ENCODE assay signal across 11 cellular contexts in the genomic region with DNA sequence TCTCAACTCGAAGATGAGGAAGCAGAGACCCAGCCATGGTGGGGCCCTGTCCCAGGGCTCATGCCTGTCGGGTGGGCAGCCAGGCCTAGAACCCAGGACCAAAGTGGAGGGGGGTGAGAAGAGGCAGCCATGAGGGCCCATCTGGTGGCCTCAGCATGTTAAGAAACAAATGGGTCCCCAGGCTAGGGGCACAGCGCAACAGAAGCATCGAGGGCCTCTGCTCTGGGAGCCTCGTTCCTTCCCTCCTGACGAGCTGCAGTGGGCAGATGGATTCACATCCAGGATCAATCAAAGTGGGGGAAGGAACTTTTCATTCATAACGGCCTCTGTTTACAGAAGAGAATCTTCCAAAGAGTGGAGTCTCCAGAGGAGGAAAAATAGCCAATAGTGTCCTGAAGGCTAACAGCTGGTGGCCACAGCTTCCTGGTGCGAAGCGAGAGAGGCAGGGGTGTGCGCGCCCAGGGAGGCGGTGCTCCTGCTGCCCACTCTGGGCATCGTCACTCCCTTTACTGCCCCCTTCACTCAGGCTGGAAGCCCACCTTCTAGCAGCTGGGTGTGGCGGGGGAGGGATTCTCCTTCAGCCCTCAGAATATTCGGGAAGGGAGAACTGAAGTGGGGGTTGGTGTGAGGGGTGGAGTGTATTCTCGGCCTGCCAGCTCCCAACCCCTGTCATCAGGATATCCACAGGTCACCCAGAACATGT. TPM values are rescaled to one million over a fixed set of nuclear protein-coding genes. Genes with fewer than 3 reads are reported as not detected.
DNase-seq lines count a peak whose midpoint lies in the region; ATAC-seq and TF ChIP-seq lines count a peak whose summit lies in the region.
"Had no signal": no experiment of that assay in that cellular context is flagged by ENCODE, and none has a peak within 500 bp of the region (broad histone marks: within the 10 kb centered on the region; RNA-seq: fewer than 3 reads in every experiment).

No MANE protein-coding gene starts in this region.

- TF ChIP-seq CTCF in breast epithelium (IDR thresholded peaks at IDR 0.05) (no peak), MCF 10A (IDR thresholded peaks at IDR 0.05; ENCODE audit: unreplicated experiment) (no peak), upper lobe of right lung (IDR thresholded peaks at IDR 0.05) (no peak), WERI-Rb-1 (IDR thresholded peaks at IDR 0.05; ENCODE audit: low read depth, low read length) (no peak)

- H3K4me3 ChIP-seq in breast epithelium (peak overlapping the region in 1 of 3 donors; percentile 21), duodenal mucosa (ENCODE audit: low read depth in 1 of 2, low read length in 2 of 2) (no peak overlapping the region), upper lobe of right lung (no peak overlapping the region), WERI-Rb-1 (ENCODE audit: low read depth, low read length) (no peak overlapping the region)

- H3K9me3 ChIP-seq in breast epithelium (no peaks in the 10 kb centered on the region), duodenal mucosa (ENCODE audit: control insufficient read depth in 1 of 2, low read length in 2 of 2) (no peaks in the 10 kb centered on the region), upper lobe of right lung (no peaks in the 10 kb centered on the region), WERI-Rb-1 (ENCODE audit: severe bottlenecking) (no peaks in the 10 kb centered on the region)

- peak overlapping the region; percentile 95 to 97 for H3K27ac ChIP-seq in breast epithelium
- H3K27ac ChIP-seq in duodenal mucosa (ENCODE audit: low read depth, low read length), result peak overlapping the region; percentile 70
- peak overlapping the region; percentile 78 for H3K27ac ChIP-seq in upper lobe of right lung
- no peak overlapping the region for H3K27ac ChIP-seq in WERI-Rb-1

- H3K36me3 Mint-ChIP-seq in MCF 10A (ENCODE audit: insufficient read depth, unreplicated experiment), result no peaks in the 10 kb centered on the region
- no peaks in the 10 kb centered on the region for H3K36me3 Mint-ChIP-seq in natural killer cell treated with Interleukin-12 subunit alpha and Interleukin-12 subunit beta and Interleukin-15 and Interleukin-18, amount 100 ng/mL, for 72 hours

- intact Hi-C loops in breast epithelium (cut with DNase I; ENCODE audit: low total_unique reads) (no loop called here), MCF 10A (cut with micrococcal nuclease) (no loop called here), upper lobe of right lung (cut with DNase I) (no loop called here)

- no peak overlapping the region for H3K27ac Mint-ChIP-seq in MCF 10A (ENCODE audit: low read depth, unreplicated experiment)
- peak overlapping the region; percentile 70 to 75 for H3K27ac Mint-ChIP-seq in natural killer cell treated with Interleukin-12 subunit alpha and Interleukin-12 subunit beta and Interleukin-15 and Interleukin-18, amount 100 ng/mL, for 72 hours

- DNase-seq in breast epithelium (ENCODE audit: low spot score in 2 of 2), result no peak
- no peak for DNase-seq in MCF 10A (ENCODE audit: unreplicated experiment)
- DNase-seq in natural killer cell treated with Interleukin-12 subunit alpha and Interleukin-12 subunit beta and Interleukin-15 and Interleukin-18, amount 100 ng/mL, for 72 hours (ENCODE audit: low spot score), result peak; percentile 46
- DNase-seq in upper lobe of right lung, result peak; percentile 53
- no peak for DNase-seq in WERI-Rb-1
- no peak for DNase-seq in mucosa of gallbladder (ENCODE audit: low spot score)
- DNase-seq: AML-193 had no signal

- H3K9ac ChIP-seq in duodenal mucosa (ENCODE audit: low read depth in 1 of 2, low read length in 2 of 2), result no peak overlapping the region

- CTCF ChIA-PET in MCF 10A (lab: Yijun Ruan, JAX), result interaction anchor here (1.0 kb wide), 1 partner anchor 145 kb away, joined by 3 read pairs; no protein-coding TSS in a partner anchor

- TF ChIP-seq POLR2A in breast epithelium (IDR thresholded peaks at IDR 0.05), result no peak

- peaks cover 10 to 32% of the 10 kb centered on the region in 2 donors for H3K4me1 ChIP-seq in breast epithelium
- H3K4me1 ChIP-seq in duodenal mucosa (ENCODE audit: control insufficient read depth in 1 of 2, insufficient read depth in 2 of 2, low read length in 2 of 2), result peaks cover 51 to 64% of the 10 kb centered on the region in 2 donors
- peaks cover 63% of the 10 kb centered on the region for H3K4me1 ChIP-seq in upper lobe of right lung

- no peaks in the 10 kb centered on the region for H3K27me3 ChIP-seq in breast epithelium
- H3K27me3 ChIP-seq in duodenal mucosa (ENCODE audit: control insufficient read depth in 1 of 2, insufficient read depth in 2 of 2, low read length in 2 of 2), result peaks cover 2 to 4% of the 10 kb centered on the region in 2 donors
- H3K27me3 ChIP-seq in upper lobe of right lung, result no peaks in the 10 kb centered on the region
- H3K27me3 ChIP-seq in WERI-Rb-1 (ENCODE audit: insufficient read depth, low read depth, severe bottlenecking), result no peaks in the 10 kb centered on the region

- no peaks in the 10 kb centered on the region for H3K9me3 Mint-ChIP-seq in MCF 10A (ENCODE audit: unreplicated experiment)
- no peaks in the 10 kb centered on the region for H3K9me3 Mint-ChIP-seq in natural killer cell treated with Interleukin-12 subunit alpha and Interleukin-12 subunit beta and Interleukin-15 and Interleukin-18, amount 100 ng/mL, for 72 hours

- H3K4me3 Mint-ChIP-seq in MCF 10A (ENCODE audit: unreplicated experiment), result no peak overlapping the region
- H3K4me3 Mint-ChIP-seq in natural killer cell treated with Interleukin-12 subunit alpha and Interleukin-12 subunit beta and Interleukin-15 and Interleukin-18, amount 100 ng/mL, for 72 hours, result no peak overlapping the region

- no peaks in the 10 kb centered on the region for H3K36me3 ChIP-seq in breast epithelium
- peaks cover 6 to 8% of the 10 kb centered on the region in 2 donors for H3K36me3 ChIP-seq in duodenal mucosa (ENCODE audit: control insufficient read depth in 1 of 2, insufficient read depth in 2 of 2, low read length in 2 of 2)
- no peaks in the 10 kb centered on the region for H3K36me3 ChIP-seq in upper lobe of right lung
- H3K36me3 ChIP-seq in WERI-Rb-1, result peaks cover 7% of the 10 kb centered on the region

- H3K27me3 Mint-ChIP-seq in MCF 10A (ENCODE audit: insufficient read depth, unreplicated experiment), result peaks cover 2% of the 10 kb centered on the region
- no peaks in the 10 kb centered on the region for H3K27me3 Mint-ChIP-seq in natural killer cell treated with Interleukin-12 subunit alpha and Interleukin-12 subunit beta and Interleukin-15 and Interleukin-18, amount 100 ng/mL, for 72 hours

- BruUV-seq in MCF 10A (replicated peaks; lab: Mats Ljungman, UMichigan), result no TSS peak

- no peak for ATAC-seq in natural killer cell treated with Interleukin-12 subunit alpha and Interleukin-12 subunit beta and Interleukin-15 and Interleukin-18, amount 100 ng/mL, for 72 hours
- ATAC-seq in upper lobe of right lung (no peak), GM18511 (IDR thresholded peaks at IDR 0.05; ENCODE audit: unreplicated experiment) (no peak)

- no peaks in the 10 kb centered on the region for H3K4me1 Mint-ChIP-seq in MCF 10A (ENCODE audit: insufficient read depth, unreplicated experiment)
- peaks cover 15 to 32% of the 10 kb centered on the region in 2 donors for H3K4me1 Mint-ChIP-seq in natural killer cell treated with Interleukin-12 subunit alpha and Interleukin-12 subunit beta and Interleukin-15 and Interleukin-18, amount 100 ng/mL, for 72 hours (ENCODE audit: low read depth in 2 of 2)

- POLR2A ChIA-PET in MCF 10A (lab: Yijun Ruan, JAX), result interaction anchor here (0.7 to 6.1 kb wide), 2 partner anchors 170 to 277 kb away, joined by 4 to 64 read pairs; a partner anchor contains a TSS

RNA-seq across cellular contexts. Expression of a gene that starts 4.3 kb away (rescaled TPM):
- 10 to 100 TPM; 57.1 to 71.9 (median 71.1) TPM for total RNA-seq in breast epithelium
- 5.3 and 6.2 TPM in 2 replicates for total RNA-seq in MCF 10A (2022)
- 10 to 100 TPM in 1 of 2 donors, 1 to 10 TPM in 1; 4.9 to 11.1 TPM for total RNA-seq in natural killer cell treated with Interleukin-12 subunit alpha and Interleukin-12 subunit beta and Interleukin-15 and Interleukin-18, amount 100 ng/mL, for 72 hours
- total RNA-seq in upper lobe of right lung, result 62.7 TPM
- total RNA-seq in mucosa of gallbladder, result 76.5 TPM

RNA-seq across cellular contexts. Expression of a gene that starts 51.1 kb away (rescaled TPM):
- total RNA-seq in breast epithelium (under 1 TPM in 1 of 3 donors, not detected in 2; 0.32 TPM), MCF 10A (2022) (0.86 and 1.2 TPM in 2 replicates), upper lobe of right lung (0.84 TPM), mucosa of gallbladder (1.4 TPM)
- total RNA-seq in natural killer cell treated with Interleukin-12 subunit alpha and Interleukin-12 subunit beta and Interleukin-15 and Interleukin-18, amount 100 ng/mL, for 72 hours, result 1 to 10 TPM; 6.2 to 6.9 TPM
- total RNA-seq: dermis microvascular lymphatic vessel endothelial cell, NCI-H460 had no signal

Comparison
In these comparisons a context has a peak if more than half of its experiments do, and no peak if none do; other contexts are left out.
1. DNase-seq: peak in natural killer cell treated with Interleukin-12 subunit alpha and Interleukin-12 subunit beta and Interleukin-15 and Interleukin-18, amount 100 ng/mL, for 72 hours (single experiment) and upper lobe of right lung (single experiment); none in breast epithelium (0 of 2), MCF 10A (single experiment), WERI-Rb-1 (single experiment) and mucosa of gallbladder (single experiment).